9 cellular contexts compared by ENCODE assay signal in the genomic region with DNA sequence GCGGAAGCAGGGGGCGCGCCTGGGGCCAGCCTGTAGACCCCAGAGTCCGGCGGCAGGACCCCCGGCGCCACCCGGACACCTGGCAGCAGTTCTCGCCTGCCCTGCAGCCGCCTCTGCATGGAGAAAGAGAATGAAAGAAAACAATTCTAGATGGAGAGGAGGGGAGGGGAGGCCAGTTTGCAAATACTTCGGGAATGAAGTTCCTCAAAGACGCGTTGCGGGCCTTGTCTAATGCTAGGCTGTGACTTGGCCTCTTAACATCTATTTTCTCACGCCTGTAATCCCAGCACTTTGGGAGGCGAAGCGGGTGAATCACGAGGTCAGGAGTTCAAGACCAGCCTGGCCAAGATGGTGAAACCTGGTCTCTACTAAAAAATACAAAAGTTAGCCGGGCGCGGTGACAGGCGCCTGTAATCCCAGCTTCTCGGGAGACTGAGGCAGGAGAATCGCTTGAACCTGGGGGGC. TPM values are rescaled to one million over a fixed set of nuclear protein-coding genes. Genes with fewer than 3 reads are reported as not detected.
DNase-seq lines count a peak whose midpoint lies in the region; ATAC-seq and TF ChIP-seq lines count a peak whose summit lies in the region.
"Had no signal": no experiment of that assay in that cellular context is flagged by ENCODE, and none has a peak within 500 bp of the region (broad histone marks: within the 10 kb centered on the region; RNA-seq: fewer than 3 reads in every experiment).

No MANE protein-coding gene starts in this region.

- no peaks in the 10 kb centered on the region for H3K9me2 ChIP-seq in hepatocyte (replicated peaks; ENCODE audit: insufficient read depth)

- no peak for TF ChIP-seq POLR2A in uterus (IDR thresholded peaks at IDR 0.05)

- H2AFZ ChIP-seq in hepatocyte = peak overlapping the region; percentile 46

- H3K9me3 Mint-ChIP-seq in activated CD4-positive, alpha-beta memory T cell treated with anti-CD3 and anti-CD28 coated beads for 36 hours = no peaks in the 10 kb centered on the region

- H3K27me3 ChIP-seq in hepatocyte (peaks cover 86% of the 10 kb centered on the region), uterus (peaks cover 0 to 55% of the 10 kb centered on the region in 2 donors)

- H3K4me3 Mint-ChIP-seq in activated CD4-positive, alpha-beta memory T cell treated with anti-CD3 and anti-CD28 coated beads for 36 hours = peak overlapping the region; percentile 26

- intact Hi-C loops in activated CD4-positive, alpha-beta memory T cell treated with anti-CD3 and anti-CD28 coated beads for 36 hours (cut with micrococcal nuclease) = no loop called here
- intact Hi-C loops in uterus (cut with DNase I; ENCODE audit: low total_unique reads) = no loop called here

- H3K4me1 ChIP-seq in hepatocyte (ENCODE audit: insufficient read depth) (peaks cover 27% of the 10 kb centered on the region), uterus (peaks cover 0 to 14% of the 10 kb centered on the region in 2 donors)

- H3K36me3 Mint-ChIP-seq in activated CD4-positive, alpha-beta memory T cell treated with anti-CD3 and anti-CD28 coated beads for 36 hours = no peaks in the 10 kb centered on the region

- DNase-seq in GM10266 (ENCODE audit: extremely low spot score) = peak; percentile 20
- no peak for DNase-seq in activated CD4-positive, alpha-beta memory T cell treated with anti-CD3 and anti-CD28 coated beads for 36 hours
- DNase-seq in hepatocyte (ENCODE audit: low spot score) = no peak
- DNase-seq in skeletal muscle cell (ENCODE audit: low read depth) = no peak
- DNase-seq in uterus = no peak
- no peak for DNase-seq in NCI-H345 treated with DMSO at 0.1 percent for 48 hours (lab: John Stamatoyannopoulos, UW; ENCODE audit: unreplicated experiment)
- DNase-seq: NCI-H226 had no signal

- H3K4me1 Mint-ChIP-seq in activated CD4-positive, alpha-beta memory T cell treated with anti-CD3 and anti-CD28 coated beads for 36 hours (ENCODE audit: low read depth) = peaks cover 26% of the 10 kb centered on the region

- no peaks in the 10 kb centered on the region for H4K20me1 ChIP-seq in hepatocyte (ENCODE audit: insufficient read depth, poor library complexity, severe bottlenecking)

- CTCF ChIA-PET in activated CD4-positive, alpha-beta memory T cell treated with anti-CD3 and anti-CD28 coated beads for 36 hours (lab: Charles Lee) = interaction anchor here (0.7 to 2.5 kb wide), 3 partner anchors 9 to 1356 kb away, joined by 3 to 9 read pairs (median 6); no protein-coding TSS in a partner anchor

- no peak overlapping the region for H3K27ac Mint-ChIP-seq in activated CD4-positive, alpha-beta memory T cell treated with anti-CD3 and anti-CD28 coated beads for 36 hours

- H3K4me3 ChIP-seq in hepatocyte (no peak overlapping the region), skeletal muscle cell (ENCODE audit: low read depth, low read length) (peak overlapping the region; percentile 23), uterus (peak overlapping the region in 1 of 2 donors; percentile 14)

- POLR2A ChIA-PET in activated CD4-positive, alpha-beta memory T cell treated with anti-CD3 and anti-CD28 coated beads for 36 hours (lab: Charles Lee) = no interaction called here

- ATAC-seq in GM18502 (IDR thresholded peaks at IDR 0.05; ENCODE audit: poor library complexity, unreplicated experiment) (no peak), GM19351 (IDR thresholded peaks at IDR 0.05; ENCODE audit: unreplicated experiment) (no peak)

- TF ChIP-seq CTCF in GM10266 (IDR thresholded peaks at IDR 0.05; ENCODE audit: control insufficient read depth, insufficient read depth, low read depth, missing control alignments) (no peak), hepatocyte (IDR thresholded peaks at IDR 0.05; ENCODE audit: poor library complexity) (no peak), uterus (IDR thresholded peaks at IDR 0.05) (no peak)

- H3K79me2 ChIP-seq in hepatocyte = no peaks in the 10 kb centered on the region

- WGBS in hepatocyte (ENCODE audit: low lambda C conversion rate, missing lambda C conversion rate) = 6% methylated on average over 20 of the region's 24 CpGs

- H3K9me3 ChIP-seq in hepatocyte (ENCODE audit: low read depth) (no peaks in the 10 kb centered on the region), uterus (no peaks in the 10 kb centered on the region)

- H3K4me2 ChIP-seq in hepatocyte = peak overlapping the region; percentile 87

- H3K27ac ChIP-seq in hepatocyte = no peak overlapping the region
- no peak overlapping the region for H3K27ac ChIP-seq in uterus

- H3K36me3 ChIP-seq in hepatocyte (replicated peaks; ENCODE audit: insufficient read depth, low read depth) (no peaks in the 10 kb centered on the region), uterus (no peaks in the 10 kb centered on the region)

- peaks cover 71% of the 10 kb centered on the region for H3K27me3 Mint-ChIP-seq in activated CD4-positive, alpha-beta memory T cell treated with anti-CD3 and anti-CD28 coated beads for 36 hours

RNA-seq across cellular contexts. Expression of a gene that starts 2.1 kb away (rescaled TPM):
- under 1 TPM; 0.29 to 0.71 TPM for total RNA-seq in activated CD4-positive, alpha-beta memory T cell treated with anti-CD3 and anti-CD28 coated beads for 36 hours
- 0.10 TPM in 1 of 2 replicates, not detected in the other for total RNA-seq in hepatocyte
- polyA plus RNA-seq in hepatocyte = 0.77 and 1.0 TPM in 2 replicates
- total RNA-seq in uterus = under 1 TPM in 1 of 4 donors, not detected in 3; 0.83 TPM
